In genomic region chr22:20180245-20180630, GRCh38 we compare ENCODE assay signal across 10 cellular contexts. TPM values are rescaled to one million over a fixed set of nuclear protein-coding genes. Genes with fewer than 3 reads are reported as not detected.
DNase-seq lines count a peak whose midpoint lies in the region; TF ChIP-seq lines count a peak whose summit lies in the region.
"Had no signal": no experiment of that assay in that cellular context is flagged by ENCODE, and none has a peak within 500 bp of the region (broad histone marks: within the 10 kb centered on the region; RNA-seq: fewer than 3 reads in every experiment).

No MANE protein-coding gene starts in this region.

- H3K27ac Mint-ChIP-seq in HFFc6 (no peak overlapping the region), neural crest cell (ENCODE audit: unreplicated experiment) (no peak overlapping the region)
- no peak overlapping the region for H3K27ac Mint-ChIP-seq in CD4-positive, alpha-beta memory T cell

- TF ChIP-seq POLR2A in tibial nerve (IDR thresholded peaks at IDR 0.05): no peak

- peak overlapping the region; percentile 52 to 93 (median 77); a peak in 21 of 22 replicates for H3K4me2 ChIP-seq in BLaER1 treated with 17β-estradiol and CSF1 and Interleukin-3, amounts not matched to agents 10 nM and 100 nM

- peaks cover 29 to 87% (median 70%) of the 10 kb centered on the region in 10 experiments for H3K4me1 ChIP-seq in BLaER1 treated with 17β-estradiol and CSF1 and Interleukin-3, amounts not matched to agents 10 nM and 100 nM
- H3K4me1 ChIP-seq in tibial nerve: no peaks in the 10 kb centered on the region
- no peaks in the 10 kb centered on the region for H3K4me1 ChIP-seq in CD4-positive, alpha-beta memory T cell (ENCODE audit: insufficient read depth, low read length)

- TF ChIP-seq CTCF in HFFc6 (IDR thresholded peaks at IDR 0.05) (peak; percentile 72), brain microvascular endothelial cell (IDR thresholded peaks at IDR 0.05; ENCODE audit: low read depth, low read length, missing control alignments) (peak; percentile 57), neural crest cell (conservative IDR thresholded peaks at IDR 0.05) (peak; percentile 43), tibial nerve (IDR thresholded peaks at IDR 0.05) (no peak)

- in situ Hi-C loops in brain microvascular endothelial cell (cut with HindIII; ENCODE audit: low pct_ligation_motif_present, low sequenced_read_pairs): no loop called here

- peak overlapping the region in 1 of 11 experiments; percentile 1; a peak in 1 of 22 replicates for H3K9ac ChIP-seq in BLaER1 treated with 17β-estradiol and CSF1 and Interleukin-3, amounts not matched to agents 10 nM and 100 nM

- H3K9me3 ChIP-seq in BLaER1 treated with 17β-estradiol and CSF1 and Interleukin-3, amounts not matched to agents 10 nM and 100 nM (replicated peaks in 1 of 11): no peaks in the 10 kb centered on the region
- H3K9me3 ChIP-seq in tibial nerve: no peaks in the 10 kb centered on the region
- no peaks in the 10 kb centered on the region for H3K9me3 ChIP-seq in CD4-positive, alpha-beta memory T cell (ENCODE audit: control insufficient read depth in 1 of 2, low read length in 2 of 2)

- H3K36me3 Mint-ChIP-seq in HFFc6 (ENCODE audit: low read depth): no peaks in the 10 kb centered on the region
- no peaks in the 10 kb centered on the region for H3K36me3 Mint-ChIP-seq in neural crest cell (ENCODE audit: low read depth)
- no peaks in the 10 kb centered on the region for H3K36me3 Mint-ChIP-seq in CD4-positive, alpha-beta memory T cell

- POLR2A ChIA-PET in CD4-positive, alpha-beta memory T cell (lab: Charles Lee; ENCODE audit: partially characterized antibody): no interaction called here

- 68 to 72% methylated on average over 8 to 9 of the region's 13 CpGs for WGBS in tibial nerve, 2 donors

- no peaks in the 10 kb centered on the region for H3K4me1 Mint-ChIP-seq in HFFc6 (ENCODE audit: low read depth)
- peaks cover 4% of the 10 kb centered on the region for H3K4me1 Mint-ChIP-seq in neural crest cell
- no peaks in the 10 kb centered on the region for H3K4me1 Mint-ChIP-seq in CD4-positive, alpha-beta memory T cell

- 0 out of 22 replicates have a peak, but pooled peaks cover 0 to 3% (median 0%) of the 10 kb centered on the region in 11 experiments for H3K27me3 ChIP-seq in BLaER1 treated with 17β-estradiol and CSF1 and Interleukin-3, amounts not matched to agents 10 nM and 100 nM
- H3K27me3 ChIP-seq in brain microvascular endothelial cell (replicated peaks): peaks cover 3% of the 10 kb centered on the region
- no peaks in the 10 kb centered on the region for H3K27me3 ChIP-seq in tibial nerve
- H3K27me3 ChIP-seq in CD4-positive, alpha-beta memory T cell (ENCODE audit: insufficient read depth, low read length): no peaks in the 10 kb centered on the region

- no peaks in the 10 kb centered on the region for H3K36me3 ChIP-seq in BLaER1 treated with 17β-estradiol and CSF1 and Interleukin-3, amounts not matched to agents 10 nM and 100 nM
- H3K36me3 ChIP-seq in brain microvascular endothelial cell (replicated peaks) (no peaks in the 10 kb centered on the region), tibial nerve (no peaks in the 10 kb centered on the region)
- H3K36me3 ChIP-seq in CD4-positive, alpha-beta memory T cell (ENCODE audit: insufficient read depth, low read length): no peaks in the 10 kb centered on the region

- no peak for TF ChIP-seq EP300 in tibial nerve (IDR thresholded peaks at IDR 0.05)

- CTCF ChIA-PET in CD4-positive, alpha-beta memory T cell (lab: Charles Lee; ENCODE audit: partially characterized antibody): no interaction called here

- H3K4me3 ChIP-seq in BLaER1 treated with 17β-estradiol and CSF1 and Interleukin-3, amounts not matched to agents 10 nM and 100 nM: no peak overlapping the region
- H3K4me3 ChIP-seq in brain microvascular endothelial cell (ENCODE audit: low read depth, low read length): no peak overlapping the region
- H3K4me3 ChIP-seq in tibial nerve: no peak overlapping the region
- H3K4me3 ChIP-seq in CD4-positive, alpha-beta memory T cell (ENCODE audit: low read length in 2 of 2): no peak overlapping the region

- H3K27me3 Mint-ChIP-seq in HFFc6 (ENCODE audit: insufficient read depth) (peaks cover 24% of the 10 kb centered on the region), neural crest cell (ENCODE audit: low read depth) (no peaks in the 10 kb centered on the region)
- no peaks in the 10 kb centered on the region for H3K27me3 Mint-ChIP-seq in CD4-positive, alpha-beta memory T cell

- intact Hi-C loops in CD4-positive, alpha-beta memory T cell (cut with micrococcal nuclease): loop anchor here (10.0 kb wide), 1 partner anchor 65 kb away; no protein-coding TSS in a partner anchor

- H3K4me3 Mint-ChIP-seq in HFFc6: no peak overlapping the region
- no peak overlapping the region for H3K4me3 Mint-ChIP-seq in neural crest cell
- no peak overlapping the region for H3K4me3 Mint-ChIP-seq in CD4-positive, alpha-beta memory T cell

- H3K27ac ChIP-seq in BLaER1 treated with 17β-estradiol and CSF1 and Interleukin-3, amounts not matched to agents 10 nM and 100 nM: no peak overlapping the region
- H3K27ac ChIP-seq in brain microvascular endothelial cell: no peak overlapping the region
- no peak overlapping the region for H3K27ac ChIP-seq in tibial nerve
- no peak overlapping the region for H3K27ac ChIP-seq in CD4-positive, alpha-beta memory T cell (ENCODE audit: low read depth, low read length)

- H4K20me1 ChIP-seq in BLaER1 treated with 17β-estradiol and CSF1 and Interleukin-3, amounts not matched to agents 10 nM and 100 nM: no peaks in the 10 kb centered on the region

- DNase-seq in HFFc6: no peak
- no peak for DNase-seq in brain microvascular endothelial cell
- no peak for DNase-seq in neural crest cell (ENCODE audit: low read depth, low spot score)
- no peak for DNase-seq in tibial nerve (ENCODE audit: low spot score in 2 of 2)
- DNase-seq in CD4-positive, alpha-beta memory T cell: no peak
- no peak for DNase-seq in stimulated activated CD4-positive, alpha-beta T cell treated with anti-CD3 and anti-CD28 coated beads, Interleukin-4, amount 100 ng/mL, for 4 hours
- DNase-seq: activated CD4-positive, CD25-positive, alpha-beta regulatory T cell treated with anti-CD3 and anti-CD28 coated beads, Interleukin-2, amount 50 U/mL, for 72 hours; islet precursor cell; stimulated activated CD4-positive, alpha-beta T cell treated with anti-CD3 and anti-CD28 coated beads, Interleukin-1b, Interleukin-23, amount 100 ng/mL, for 48 hours had no signal

- H3K9me3 Mint-ChIP-seq in HFFc6 (no peaks in the 10 kb centered on the region), neural crest cell (no peaks in the 10 kb centered on the region)
- no peaks in the 10 kb centered on the region for H3K9me3 Mint-ChIP-seq in CD4-positive, alpha-beta memory T cell

RNA-seq across cellular contexts. Expression of gene CCDC188, which starts 29.4 kb away (rescaled TPM):
- 1 to 10 TPM in 4 of 6 experiments, under 1 TPM in 1, not detected in 1; 0.54 to 3.9 (median 2.8) TPM for total RNA-seq in HFFc6 (2021; fragmentation: NEBNext Ultra II Directional; extraction: Animal tissue kit (Norgen Biotek cat#: 25700))
- total RNA-seq in neural crest cell: 8.2 and 8.6 TPM in 2 replicates
- 10 to 100 TPM in 1 of 4 donors, 1 to 10 TPM in 3; 1.5 to 12.4 (median 6.6) TPM for total RNA-seq in tibial nerve
- not detected for total RNA-seq in CD4-positive, alpha-beta memory T cell
- not detected for polyA plus RNA-seq in CD4-positive, alpha-beta memory T cell

RNA-seq across cellular contexts. Expression of gene ZDHHC8, which starts 48.6 kb away (rescaled TPM):
- total RNA-seq in HFFc6 (2021; fragmentation: NEBNext Ultra II Directional; extraction: Animal tissue kit (Norgen Biotek cat#: 25700)): 100 to 1,000 TPM in 3 of 6 experiments, 10 to 100 TPM in 3; 91.8 to 119 (median 99.1) TPM
- 82.1 and 98.9 TPM in 2 replicates for total RNA-seq in neural crest cell
- total RNA-seq in tibial nerve: 10 to 100 TPM; 40.6 to 53.7 (median 47.4) TPM
- 10 to 100 TPM; 80.0 to 81.7 TPM for total RNA-seq in CD4-positive, alpha-beta memory T cell
- polyA plus RNA-seq in CD4-positive, alpha-beta memory T cell: 1 to 10 TPM; 1.0 to 7.0 TPM

Comparison
In these comparisons a context has a peak if more than half of its experiments do, and no peak if none do; other contexts are left out.
1. CTCF ChIP-seq: peak in HFFc6 (single experiment), brain microvascular endothelial cell (single experiment) and neural crest cell (single experiment); none in tibial nerve (0 of 5).